24 cellular contexts compared by ENCODE assay signal in the genomic region with DNA sequence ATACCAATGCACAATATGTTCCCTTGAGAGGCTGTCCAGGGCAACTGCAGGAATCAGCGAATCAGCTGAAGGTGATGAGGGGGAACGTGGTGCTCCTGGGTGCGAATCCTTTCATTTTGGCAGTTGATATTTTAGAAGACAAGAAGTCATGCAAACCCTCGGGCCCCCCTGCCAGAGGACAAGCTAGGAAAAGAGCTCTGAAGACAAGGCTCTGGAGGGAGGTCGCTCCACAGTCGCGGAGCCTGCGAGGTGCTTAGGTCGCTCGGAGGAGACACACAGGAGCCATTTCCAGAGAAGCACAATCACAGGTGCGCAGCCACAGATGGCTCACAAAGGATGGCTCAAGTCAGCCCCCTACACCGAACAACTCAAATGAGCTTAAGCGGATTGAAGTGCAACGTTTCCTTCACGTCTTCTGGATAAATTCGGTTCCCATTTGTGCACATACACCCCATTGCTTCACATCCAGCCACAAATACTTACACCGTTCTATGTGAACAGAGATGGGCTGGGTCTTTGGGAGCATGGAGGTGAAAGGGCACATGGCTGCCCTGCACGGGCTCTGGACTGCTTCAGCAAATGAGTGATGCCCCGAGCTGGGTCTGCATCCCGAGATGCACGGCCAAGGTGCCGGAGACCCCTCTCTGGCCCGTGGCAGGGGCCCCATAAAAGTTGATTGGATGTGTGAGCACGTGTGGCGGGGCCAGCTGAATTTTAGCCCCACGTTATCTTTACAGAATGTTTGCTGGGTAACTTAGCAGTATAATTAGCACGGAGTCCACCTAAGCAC.
"Had no signal": no experiment of that assay in that cellular context is flagged by ENCODE, and none has a peak within 500 bp of the region (broad histone marks: within the 10 kb centered on the region; RNA-seq: fewer than 3 reads in every experiment).

No MANE protein-coding gene starts in this region.

- H3K36me3 ChIP-seq: MG63 had no signal

- H3K9me3 ChIP-seq: MG63, SK-N-SH had no signal

- FAIRE-seq: HepG2, RCC 7860 had no signal

- H3K4me2 ChIP-seq: SK-N-SH had no signal

- DNase-seq: IMR-90, Karpas-422, KG1, MG63, NCI-H1092, NCI-H1105 treated with DMSO at 0.1 percent for 48 hours, NCI-H1417 treated with DMSO at 0.1 percent for 48 hours, NCI-H146, NCI-H1694 treated with DMSO at 0.1 percent for 48 hours, NCI-H1930, NCI-H2081, NCI-H2107, NCI-H2227 treated with DMSO at 0.1 percent for 48 hours, NCI-H446, NCI-H510A, NCI-H524 treated with DMSO at 0.1 percent for 48 hours, NCI-H69, NCI-H774, Right ventricle myocardium superior, RPMI8226, SIG-M5, SK-N-SH had no signal

- H3K9ac ChIP-seq: SK-N-SH had no signal

- ATAC-seq: HepG2 had no signal

- H3K4me3 ChIP-seq: MG63 had no signal
